9 cellular contexts compared by ENCODE assay signal in genomic region chr15:59160880-59161593, GRCh38. TPM values are rescaled to one million over a fixed set of nuclear protein-coding genes. Genes with fewer than 3 reads are reported as not detected.
A peak's percentile ranks its signal among the peaks of the same experiment; 100 is the strongest.
DNase-seq lines count a peak whose midpoint lies in the region; ATAC-seq and TF ChIP-seq lines count a peak whose summit lies in the region.
"Had no signal": no experiment of that assay in that cellular context is flagged by ENCODE, and none has a peak within 500 bp of the region (broad histone marks: within the 10 kb centered on the region; RNA-seq: fewer than 3 reads in every experiment).

No MANE protein-coding gene starts in this region.

- in situ Hi-C loops in astrocyte of the cerebellum (cut with HindIII; ENCODE audit: low sequenced_read_pairs): no loop called here

- no peak for TF ChIP-seq EP300 in neural cell (conservative IDR thresholded peaks at IDR 0.05; ENCODE audit: poor library complexity, severe bottlenecking)
- no peak for TF ChIP-seq EP300 in esophagus muscularis mucosa (IDR thresholded peaks at IDR 0.05)

- no peak overlapping the region for H3K4me2 ChIP-seq in neural cell (ENCODE audit: low read length)
- H3K4me2 ChIP-seq: BLaER1 had no signal

- H3K79me2 ChIP-seq in neural cell (replicated peaks; ENCODE audit: insufficient read depth, low read length): no peaks in the 10 kb centered on the region

- TF ChIP-seq RAD21 in neural cell (conservative IDR thresholded peaks at IDR 0.05): peak; percentile 65

- no peaks in the 10 kb centered on the region for H3K27me3 ChIP-seq in neural cell (ENCODE audit: insufficient read depth, low read depth, low read length)
- H3K27me3 ChIP-seq in esophagus muscularis mucosa: no peaks in the 10 kb centered on the region
- H3K27me3 ChIP-seq: BLaER1 had no signal

- H3K9me3 ChIP-seq in neural cell (ENCODE audit: low read length) (no peaks in the 10 kb centered on the region), esophagus muscularis mucosa (no peaks in the 10 kb centered on the region)
- H3K9me3 ChIP-seq: BLaER1 had no signal

- TF ChIP-seq CTCF in astrocyte of the cerebellum (IDR thresholded peaks at IDR 0.05; ENCODE audit: low read depth, low read length, missing control alignments): peak; percentile 48
- peak; percentile 57 for TF ChIP-seq CTCF in neural cell (IDR thresholded peaks at IDR 0.05; ENCODE audit: poor library complexity, severe bottlenecking)
- peak in 1 of 3 experiments; percentile 35 for TF ChIP-seq CTCF in esophagus muscularis mucosa (IDR thresholded peaks at IDR 0.05)

- no peak for TF ChIP-seq POLR2A in esophagus muscularis mucosa (IDR thresholded peaks at IDR 0.05; ENCODE audit: low read depth)

- no peaks in the 10 kb centered on the region for H3K4me1 ChIP-seq in esophagus muscularis mucosa

- H3K4me3 ChIP-seq in astrocyte of the cerebellum (ENCODE audit: low read depth, low read length): no peak overlapping the region
- H3K4me3 ChIP-seq in neural cell (ENCODE audit: low read length): no peak overlapping the region
- H3K4me3 ChIP-seq in esophagus muscularis mucosa: no peak overlapping the region
- H3K4me3 ChIP-seq: BLaER1 had no signal

- H2AFZ ChIP-seq in neural cell (ENCODE audit: low read depth, low read length): no peak overlapping the region

- intact Hi-C loops in esophagus muscularis mucosa (cut with DNase I): no loop called here

- H3K27ac ChIP-seq in neural cell (ENCODE audit: low read length) (no peak overlapping the region), esophagus muscularis mucosa (replicated peaks in 1 of 4) (no peak overlapping the region)
- H3K27ac ChIP-seq: BLaER1 had no signal

- no peaks in the 10 kb centered on the region for H4K20me1 ChIP-seq in neural cell (ENCODE audit: insufficient read depth)
- H4K20me1 ChIP-seq: BLaER1 had no signal

- peak; percentile 72 to 86 (median 77) for DNase-seq in NCI-H1417 (lab: John Stamatoyannopoulos, UW)
- DNase-seq in NCI-H1417 treated with DMSO at 0.1 percent for 48 hours (lab: John Stamatoyannopoulos, UW): no peak
- peak; percentile 92 for DNase-seq in NCI-H2171 (lab: John Stamatoyannopoulos, UW)
- no peak for DNase-seq in astrocyte of the cerebellum (ENCODE audit: low read depth)
- DNase-seq in OCI-M1 (lab: John Stamatoyannopoulos, UW): no peak
- no peak for DNase-seq in esophagus muscularis mucosa (ENCODE audit: extremely low spot score)

- 84% methylated on average over 22 of the region's 23 CpGs for WGBS in esophagus muscularis mucosa

- H3F3A ChIP-seq in neural cell (ENCODE audit: insufficient read depth, low read length, poor library complexity, severe bottlenecking): no peaks in the 10 kb centered on the region

- H3K36me3 ChIP-seq in neural cell (ENCODE audit: insufficient read depth, low read length) (no peaks in the 10 kb centered on the region), esophagus muscularis mucosa (peaks cover 34 to 85% (median 66%) of the 10 kb centered on the region in 4 donors)

- no peaks in the 10 kb centered on the region for H3K9me2 ChIP-seq in neural cell (ENCODE audit: insufficient read depth, low read length)

- ATAC-seq in HG03159 (IDR thresholded peaks at IDR 0.05; ENCODE audit: unreplicated experiment): no peak

- no peak overlapping the region for H3K9ac ChIP-seq in neural cell (ENCODE audit: low read length)
- H3K9ac ChIP-seq: BLaER1 had no signal

TF ChIP-seq in neural cell, 6 proteins besides CTCF, POLR2A, EP300 and RAD21:
- TF ChIP-seq SMC3 (conservative IDR thresholded peaks at IDR 0.05; ENCODE audit: poor library complexity): peak; percentile 71
- TF ChIP-seq TAF1 (IDR thresholded peaks at IDR 0.05; ENCODE audit: low read depth): no peak

RNA-seq across cellular contexts. Expression of gene LDHAL6B, which starts 45.6 kb away (rescaled TPM):
- not detected in 2 replicates for polyA plus RNA-seq in neural cell
- polyA minus RNA-seq in neural cell: not detected in 2 replicates
- total RNA-seq in esophagus muscularis mucosa: not detected

RNA-seq across cellular contexts. Expression of gene CCNB2, which starts 56.1 kb away (rescaled TPM):
- 4.4 and 6.4 TPM in 2 replicates for polyA plus RNA-seq in neural cell
- 3.9 and 5.1 TPM in 2 replicates for polyA minus RNA-seq in neural cell
- 1 to 10 TPM in 1 of 4 donors, not detected in 3; 1.6 TPM for total RNA-seq in esophagus muscularis mucosa

Comparison
In these comparisons a context has a peak if more than half of its experiments do, and no peak if none do; other contexts are left out.
1. DNase-seq: peak in NCI-H1417 (3 of 3) and NCI-H2171 (single experiment); none in NCI-H1417 treated with DMSO at 0.1 percent for 48 hours (single experiment), astrocyte of the cerebellum (single experiment), OCI-M1 (single experiment) and esophagus muscularis mucosa (single experiment).